24 cellular contexts compared by ENCODE assay signal in genomic region chr13:27219611-27220010, GRCh38.
"Had no signal": no experiment of that assay in that cellular context is flagged by ENCODE, and none has a peak within 500 bp of the region (broad histone marks: within the 10 kb centered on the region; RNA-seq: fewer than 3 reads in every experiment).

No MANE protein-coding gene starts in this region.

- H3K9me3 ChIP-seq: testis, thoracic aorta, thyroid gland, tibial artery, tibial nerve, transverse colon, upper lobe of left lung, upper lobe of right lung, uterus, vagina had no signal

- H3K4me3 ChIP-seq: stomach, suprapubic skin, testis, thoracic aorta, thyroid gland, tibial artery, tibial nerve, transverse colon, upper lobe of left lung, upper lobe of right lung, uterus, vagina had no signal

- DNase-seq: stimulated activated CD4-positive, alpha-beta T cell treated with anti-CD3 and anti-CD28 coated beads, Interleukin-2, amount 100 ng/mL, for 48 hours; stimulated activated CD4-positive, alpha-beta T cell treated with anti-CD3 and anti-CD28 coated beads, Interleukin-4, amount 100 ng/mL, for 1 hour; stimulated activated CD4-positive, alpha-beta T cell treated with anti-CD3 and anti-CD28 coated beads, Interleukin-4, amount 100 ng/mL, for 24 hours; stimulated activated CD4-positive, alpha-beta T cell treated with anti-CD3 and anti-CD28 coated beads, Interleukin-4, amount 100 ng/mL, for 4 hours; stimulated activated CD8-positive, alpha-beta memory T cell treated with anti-CD3 and anti-CD28 coated beads, Interleukin-4, amount 100 ng/mL, for 48 hours; stimulated activated naive B cell treated with anti-CD40 and anti-IgM and Interleukin-4, amounts not matched to agents 10 μg/mL and 1 μg/mL and 100 μg/mL, for 72 hours; stimulated activated naive CD4-positive, alpha-beta T cell; stimulated activated naive CD4-positive, alpha-beta T cell treated with Interleukin-2 at 50 U/mL for 16 hours; stimulated activated naive CD8-positive, alpha-beta T cell treated with anti-CD3 and anti-CD28 coated beads, Interleukin-15, amount 100 ng/mL, for 72 hours; stimulated activated naive CD8-positive, alpha-beta T cell treated with anti-CD3 and anti-CD28 coated beads, Interleukin-15, Interleukin-2, amounts not matched to agents 100 U/mL and 50 U/mL, for 24 hours; stomach; substantia nigra; testis; thyroid gland; tibial artery; transverse colon; trophoblast cell; upper lobe of right lung; uterus had no signal

- H3K27ac ChIP-seq: stomach, suprapubic skin, testis, thoracic aorta, thyroid gland, tibial artery, tibial nerve, transverse colon, upper lobe of left lung, upper lobe of right lung, uterus, vagina had no signal

- H3K27me3 ChIP-seq: stomach, suprapubic skin, testis, thyroid gland, tibial artery, tibial nerve, transverse colon, upper lobe of left lung, upper lobe of right lung, uterus, vagina had no signal

- H3K4me1 ChIP-seq: stomach, suprapubic skin, testis, thyroid gland, tibial artery, tibial nerve, transverse colon, upper lobe of left lung, upper lobe of right lung, uterus, vagina had no signal

- H3K36me3 ChIP-seq: stomach, suprapubic skin, thoracic aorta, thyroid gland, tibial artery, transverse colon, upper lobe of left lung, upper lobe of right lung, uterus, vagina had no signal
